In the genomic region with DNA sequence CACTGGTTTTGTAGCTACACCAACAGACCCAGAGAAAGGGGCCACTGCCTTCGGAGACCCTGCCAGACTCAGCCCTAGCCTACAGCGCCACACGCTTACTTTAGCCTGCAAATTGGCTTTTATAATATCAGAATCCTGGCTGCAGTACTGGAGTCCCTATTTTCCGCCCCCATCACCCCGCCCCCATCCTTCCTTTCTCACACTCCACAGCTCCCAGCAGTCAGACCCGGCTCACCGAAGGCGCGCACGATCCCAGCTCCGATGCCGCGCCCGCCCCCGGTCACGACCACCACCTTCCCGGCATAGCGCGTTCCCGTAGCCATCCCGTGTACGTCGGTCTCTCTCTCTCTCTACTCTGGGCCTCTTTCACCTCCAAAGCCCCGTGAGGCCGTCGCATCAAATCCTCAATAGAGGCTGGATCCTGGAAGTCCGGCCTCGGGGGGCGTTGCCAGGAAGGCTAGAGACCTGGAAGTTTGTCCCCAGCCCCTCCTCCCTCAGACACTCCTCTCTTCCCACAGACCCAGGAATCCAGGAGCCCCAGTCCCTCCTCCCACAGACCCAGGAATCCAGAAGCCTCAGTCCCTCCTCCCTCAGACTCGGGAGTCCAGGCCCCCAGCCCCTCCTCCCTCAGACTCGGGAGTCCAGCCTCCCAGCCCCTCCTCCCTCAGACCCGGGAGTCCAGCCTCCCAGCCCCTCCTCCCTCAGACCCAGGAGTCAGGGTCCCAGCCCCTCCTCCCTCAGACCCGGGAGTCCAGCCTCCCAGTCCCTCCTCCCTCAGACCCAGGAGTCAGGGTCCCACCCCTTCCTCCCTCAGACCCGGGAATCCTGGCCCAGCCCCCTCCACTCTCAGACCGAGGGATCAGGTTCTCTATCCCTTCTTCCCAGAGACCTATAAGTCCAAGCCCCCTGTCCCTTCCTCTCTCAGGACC, we compare ENCODE assay signal across 8 cellular contexts. TPM values are rescaled to one million over a fixed set of nuclear protein-coding genes. Genes with fewer than 3 reads are reported as not detected.
DNase-seq lines count a peak whose midpoint lies in the region; ATAC-seq, FAIRE-seq and TF ChIP-seq lines count a peak whose summit lies in the region.

A gene (minus strand): TSS at position 403 of the 929 bp plus-strand sequence. CDS start 80 bp downstream, at position 323.

- DNase-seq in Caki2 (ENCODE audit: low read depth) (peak; percentile 89), HFF-Myc (ENCODE audit: extremely low read depth, low read depth) (no peak), globus pallidus (ENCODE audit: low spot score) (peak; percentile 55), pancreas (peak in 2 of 6 donors; percentile 62 to 75), HK-2 (ENCODE audit: unreplicated experiment) (no peak), germinal center (ENCODE audit: low spot score) (no peak)
- peak; percentile 45 for DNase-seq in activated CD8-positive, alpha-beta memory T cell treated with anti-CD3 and anti-CD28 coated beads, Interleukin-2, amount 10 ng/mL, durations not matched to agents 7 days and 5 days

- H3K4me3 ChIP-seq in HFF-Myc (replicated peaks; ENCODE audit: low read depth, low read length) (peak within 1 kb of the TSS; percentile 33), pancreas (peak within 1 kb of the TSS in 2 of 4 donors; percentile 20 to 30)

- H3K27me3 ChIP-seq in pancreas = no peaks in the 10 kb centered on the region

- H3K9me3 Mint-ChIP-seq in activated CD8-positive, alpha-beta memory T cell treated with anti-CD3 and anti-CD28 coated beads, Interleukin-2, amount 10 ng/mL, durations not matched to agents 7 days and 5 days (ENCODE audit: low read depth) = no peaks in the 10 kb centered on the region

- peak within 1 kb of the TSS; percentile 86 for H3K27ac Mint-ChIP-seq in activated CD8-positive, alpha-beta memory T cell treated with anti-CD3 and anti-CD28 coated beads, Interleukin-2, amount 10 ng/mL, durations not matched to agents 7 days and 5 days

- no peaks in the 10 kb centered on the region for H3K36me3 ChIP-seq in pancreas

- H3K4me3 Mint-ChIP-seq in activated CD8-positive, alpha-beta memory T cell treated with anti-CD3 and anti-CD28 coated beads, Interleukin-2, amount 10 ng/mL, durations not matched to agents 7 days and 5 days = peak within 1 kb of the TSS; percentile 76

- peak; percentile 26 for ATAC-seq in activated CD8-positive, alpha-beta memory T cell treated with anti-CD3 and anti-CD28 coated beads, Interleukin-2, amount 10 ng/mL, durations not matched to agents 7 days and 5 days
- peak; percentile 18 to 46 (median 39) for ATAC-seq in pancreas
- no peak for ATAC-seq in HG03460 (IDR thresholded peaks at IDR 0.05; ENCODE audit: unreplicated experiment)

- H3K27me3 Mint-ChIP-seq in activated CD8-positive, alpha-beta memory T cell treated with anti-CD3 and anti-CD28 coated beads, Interleukin-2, amount 10 ng/mL, durations not matched to agents 7 days and 5 days = no peaks in the 10 kb centered on the region

- CTCF ChIA-PET in activated CD8-positive, alpha-beta memory T cell treated with anti-CD3 and anti-CD28 coated beads, Interleukin-2, amount 10 ng/mL, durations not matched to agents 7 days and 5 days (lab: Charles Lee) = interaction anchor here (0.7 to 3.7 kb wide), 20 partner anchors 9 to 191 kb away, joined by 3 to 65 read pairs (median 4); a partner anchor contains a TSS

- peaks cover 16% of the 10 kb centered on the region for H3K4me1 Mint-ChIP-seq in activated CD8-positive, alpha-beta memory T cell treated with anti-CD3 and anti-CD28 coated beads, Interleukin-2, amount 10 ng/mL, durations not matched to agents 7 days and 5 days

- no peak for TF ChIP-seq CTCF in HFF-Myc (IDR thresholded peaks at IDR 0.05; ENCODE audit: low read depth, low read length, missing control alignments)
- TF ChIP-seq CTCF in pancreas (IDR thresholded peaks at IDR 0.05) = no peak

- no peaks in the 10 kb centered on the region for H3K36me3 Mint-ChIP-seq in activated CD8-positive, alpha-beta memory T cell treated with anti-CD3 and anti-CD28 coated beads, Interleukin-2, amount 10 ng/mL, durations not matched to agents 7 days and 5 days

- in situ Hi-C loops in Caki2 (cut with HindIII; ENCODE audit: low pct_unique_long_range_greater_than_20kb, low sequenced_read_pairs) = no loop called here

- no peak for FAIRE-seq in pancreas (lab: Jason Lieb, UNC)

- intact Hi-C loops in pancreas (cut with DNase I) = loop anchor here in 2 of 3 donors (2.0 to 10.0 kb wide), 3 partner anchors 42 to 182 kb away; no protein-coding TSS in a partner anchor

- peak within 1 kb of the TSS in 1 of 4 donors; percentile 48 for H3K27ac ChIP-seq in pancreas

- WGBS in pancreas, 2 donors = 18 to 29% methylated on average over 35 of the region's 35 CpGs

- no peaks in the 10 kb centered on the region for H3K4me1 ChIP-seq in pancreas

- H3K9me3 ChIP-seq in pancreas = no peaks in the 10 kb centered on the region

RNA-seq across cellular contexts. Expression of the gene that starts here (rescaled TPM):
- 33.6 and 56.7 TPM in 2 replicates for total RNA-seq in Caki2 (2014; rRNA removed; shearing (Covaris generic); ENCODE audit: low replicate concordance)
- under 1 TPM; 0.38 to 0.59 TPM for total RNA-seq in activated CD8-positive, alpha-beta memory T cell treated with anti-CD3 and anti-CD28 coated beads, Interleukin-2, amount 10 ng/mL, durations not matched to agents 7 days and 5 days
- total RNA-seq in pancreas = 1 to 10 TPM in 4 of 6 donors, under 1 TPM in 2; 0.69 to 4.0 (median 1.7) TPM
- polyA plus RNA-seq in pancreas = 10 to 100 TPM in 1 of 2 donors, 1 to 10 TPM in 1; 8.5 to 25.4 TPM

Comparison
In these comparisons a context has a peak if more than half of its experiments do, and no peak if none do; other contexts are left out.
1. Peak in DNase-seq and ATAC-seq in activated CD8-positive, alpha-beta memory T cell treated with anti-CD3 and anti-CD28 coated beads, Interleukin-2, amount 10 ng/mL, durations not matched to agents 7 days and 5 days; RNA of the gene not detected or under 1 TPM.
2. DNase-seq: peak in Caki2 (single experiment) and globus pallidus (single experiment); none in HFF-Myc (single experiment), HK-2 (single experiment) and germinal center (single experiment).